ENCODE assay signal across 9 cellular contexts in the genomic region with DNA sequence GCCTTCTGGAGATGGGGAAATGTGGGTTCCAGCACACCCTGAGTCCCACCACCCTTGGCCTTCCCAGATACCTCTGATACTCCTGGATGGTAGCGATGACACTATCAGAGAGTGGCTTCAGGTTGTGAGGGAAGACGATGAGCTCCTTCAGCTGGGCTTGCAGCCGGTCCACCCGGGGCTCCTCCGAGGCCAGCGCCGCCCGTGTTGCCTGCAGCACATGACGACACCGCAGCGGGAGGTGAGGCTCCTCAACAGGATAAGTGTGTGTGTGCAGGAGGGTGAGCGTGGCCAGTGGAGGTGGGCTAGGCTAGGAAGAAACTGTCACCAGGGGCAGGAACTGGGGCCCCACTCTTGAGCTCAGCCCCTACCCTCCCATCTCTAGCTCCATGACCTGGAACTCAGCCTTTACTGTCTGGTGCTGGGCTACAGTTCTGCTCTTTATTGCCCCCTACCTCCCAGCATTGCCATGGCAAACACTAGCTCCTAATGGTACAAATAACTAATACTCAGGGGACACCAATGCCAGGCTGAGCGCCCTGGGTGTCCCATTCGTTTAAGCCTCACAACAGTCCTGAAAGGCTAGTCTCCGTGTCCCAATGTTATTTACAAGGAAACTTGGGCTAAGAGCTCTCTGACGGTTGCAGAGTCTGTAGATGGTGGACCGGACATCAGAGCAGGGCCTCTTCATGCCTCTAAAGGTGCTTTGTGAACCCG.
DNase-seq lines count a peak whose midpoint lies in the region; ATAC-seq and TF ChIP-seq lines count a peak whose summit lies in the region.
"Had no signal": no experiment of that assay in that cellular context is flagged by ENCODE, and none has a peak within 500 bp of the region (broad histone marks: within the 10 kb centered on the region; RNA-seq: fewer than 3 reads in every experiment).

No MANE protein-coding gene starts in this region.

- peaks cover 63% of the 10 kb centered on the region for H3K36me3 ChIP-seq in suprapubic skin

- no peak overlapping the region for H3K27ac Mint-ChIP-seq in endothelial cell (ENCODE audit: unreplicated experiment)

- no peaks in the 10 kb centered on the region for H3K9me3 ChIP-seq in suprapubic skin

- H3K4me1 Mint-ChIP-seq in endothelial cell (ENCODE audit: unreplicated experiment): no peaks in the 10 kb centered on the region

- H3K36me3 Mint-ChIP-seq in endothelial cell (ENCODE audit: low read depth, unreplicated experiment): no peaks in the 10 kb centered on the region

- no peaks in the 10 kb centered on the region for H3K9me3 Mint-ChIP-seq in endothelial cell (ENCODE audit: unreplicated experiment)

- H3K27me3 Mint-ChIP-seq in endothelial cell (ENCODE audit: unreplicated experiment): peaks cover 2% of the 10 kb centered on the region

- H3K27me3 ChIP-seq in suprapubic skin: no peaks in the 10 kb centered on the region

- DNase-seq in NCI-H345 (lab: John Stamatoyannopoulos, UW) (peak; percentile 15), NCI-H345 treated with DMSO at 0.1 percent for 48 hours (lab: John Stamatoyannopoulos, UW; ENCODE audit: unreplicated experiment) (no peak), NB4 (ENCODE audit: low read depth) (peak; percentile 40), endothelial cell (ENCODE audit: low spot score) (peak; percentile 48), retina (peak; percentile 32), suprapubic skin (ENCODE audit: low spot score in 2 of 2) (no peak)
- no peak for DNase-seq in NK-92 treated with Interleukin-12 subunit alpha and Interleukin-12 subunit beta, amount 100 ng/mL, for 24 hours (lab: John Stamatoyannopoulos, UW)

- H3K4me3 Mint-ChIP-seq in endothelial cell (ENCODE audit: unreplicated experiment): no peak overlapping the region

- ATAC-seq in GM21528 (IDR thresholded peaks at IDR 0.05; ENCODE audit: low FRiP score, unreplicated experiment): no peak

- TF ChIP-seq EP300 in suprapubic skin (IDR thresholded peaks at IDR 0.05): no peak

- TF ChIP-seq POLR2A in NB4 (IDR thresholded peaks at IDR 0.05; ENCODE audit: extremely low read depth, insufficient read length): no peak
- no peak for TF ChIP-seq POLR2A in suprapubic skin (IDR thresholded peaks at IDR 0.05)

- WGBS in suprapubic skin: 85% methylated on average over 18 of the region's 18 CpGs

- peak; percentile 62 for TF ChIP-seq CTCF in NB4 (IDR thresholded peaks at IDR 0.05; ENCODE audit: low read depth, low read length)
- peak; percentile 37 for TF ChIP-seq CTCF in endothelial cell (IDR thresholded peaks at IDR 0.05; ENCODE audit: unreplicated experiment)
- peak in 1 of 2 donors; percentile 25 for TF ChIP-seq CTCF in suprapubic skin (IDR thresholded peaks at IDR 0.05)

- H3K27ac ChIP-seq in suprapubic skin: no peak overlapping the region
- H3K27ac ChIP-seq: C4-2B had no signal

- H3K4me3 ChIP-seq in NB4 (ENCODE audit: low read depth, low read length) (no peak overlapping the region), suprapubic skin (no peak overlapping the region)

- H3K4me1 ChIP-seq in suprapubic skin: peaks cover 4% of the 10 kb centered on the region

Comparison
In these comparisons a context has a peak if more than half of its experiments do, and no peak if none do; other contexts are left out.
1. DNase-seq: peak in NCI-H345 (single experiment), NB4 (single experiment), endothelial cell (single experiment) and retina (single experiment); none in NCI-H345 treated with DMSO at 0.1 percent for 48 hours (single experiment), NK-92 treated with Interleukin-12 subunit alpha and Interleukin-12 subunit beta, amount 100 ng/mL, for 24 hours (single experiment) and suprapubic skin (0 of 2).